8 cellular contexts compared by ENCODE assay signal in genomic region chr1:171226757-171227370, GRCh38. TPM values are rescaled to one million over a fixed set of nuclear protein-coding genes. Genes with fewer than 3 reads are reported as not detected.
A peak's percentile ranks its signal among the peaks of the same experiment; 100 is the strongest.
DNase-seq lines count a peak whose midpoint lies in the region; FAIRE-seq and TF ChIP-seq lines count a peak whose summit lies in the region.

No MANE protein-coding gene starts in this region.

- TF ChIP-seq CTCF in 22Rv1 (IDR thresholded peaks at IDR 0.05) = peak; percentile 95
- peak; percentile 93 for TF ChIP-seq CTCF in OCI-LY7 (conservative IDR thresholded peaks at IDR 0.05; ENCODE audit: low read length)
- TF ChIP-seq CTCF in bronchial epithelial cell (IDR thresholded peaks at IDR 0.05; ENCODE audit: insufficient read depth, low read length, severe bottlenecking) = peak; percentile 73

- H3K4me1 ChIP-seq in OCI-LY7 (ENCODE audit: insufficient read depth, low read length, poor library complexity, severe bottlenecking) = peaks cover 7% of the 10 kb centered on the region

- no peaks in the 10 kb centered on the region for H3K9me2 ChIP-seq in OCI-LY7 (ENCODE audit: insufficient read depth, low read length)

- BruUV-seq in OCI-LY7 (replicated peaks; lab: Mats Ljungman, UMichigan) = no TSS peak

- intact Hi-C loops in OCI-LY7 (cut with micrococcal nuclease; ENCODE audit: unreplicated experiment) = loop anchor here (5.0 to 10.0 kb wide), 4 partner anchors 85 to 542 kb away; partner anchors contain the start of gene FMO4

- no peaks in the 10 kb centered on the region for H3K27me3 ChIP-seq in H7 (ENCODE audit: control insufficient read depth, insufficient read depth, low read length)
- no peaks in the 10 kb centered on the region for H3K27me3 ChIP-seq in bronchial epithelial cell (ENCODE audit: control insufficient read depth, insufficient read depth, low read length)

- H3K9me3 ChIP-seq in OCI-LY7 (ENCODE audit: low read length) = no peaks in the 10 kb centered on the region

- H3K4me2 ChIP-seq in OCI-LY7 (ENCODE audit: low read length) = no peak overlapping the region

- POLR2A ChIA-PET in OCI-LY7 (lab: Charles Lee) = interaction anchor here (0.6 to 1.7 kb wide), 6 partner anchors 11 to 147 kb away, joined by 3 to 6 read pairs (median 3); no protein-coding TSS in a partner anchor

- no peaks in the 10 kb centered on the region for H4K20me1 ChIP-seq in OCI-LY7 (ENCODE audit: insufficient read depth, low read length)

- no peak overlapping the region for H3K4me3 ChIP-seq in H7 (ENCODE audit: insufficient read depth, low read depth, low read length)
- H3K4me3 ChIP-seq in OCI-LY7 (ENCODE audit: low read depth, low read length, poor library complexity, severe bottlenecking) = no peak overlapping the region
- H3K4me3 ChIP-seq in bronchial epithelial cell (ENCODE audit: low read depth, low read length) = no peak overlapping the region

- H3K27ac ChIP-seq in 22Rv1 (no peak overlapping the region), OCI-LY7 (ENCODE audit: low read depth, low read length, poor library complexity, severe bottlenecking) (no peak overlapping the region)

- no peaks in the 10 kb centered on the region for H3K36me3 ChIP-seq in H7 (replicated peaks; ENCODE audit: control insufficient read depth, insufficient read depth, low read length)
- no peaks in the 10 kb centered on the region for H3K36me3 ChIP-seq in OCI-LY7 (ENCODE audit: insufficient read depth, low read length)
- no peaks in the 10 kb centered on the region for H3K36me3 ChIP-seq in bronchial epithelial cell (ENCODE audit: control insufficient read depth, insufficient read depth, low read length)

- no peak for FAIRE-seq in bronchial epithelial cell (lab: Jason Lieb, UNC)

- H3K79me2 ChIP-seq in OCI-LY7 (ENCODE audit: insufficient read depth, low read depth, low read length) = no peaks in the 10 kb centered on the region

- peak; percentile 69 for DNase-seq in GM03348 (ENCODE audit: low spot score)
- peak; percentile 66 for DNase-seq in H7
- DNase-seq in LHCN-M2 (ENCODE audit: low read depth) = peak; percentile 56
- DNase-seq in OCI-LY7 (ENCODE audit: low spot score) = peak; percentile 73
- peak; percentile 70 for DNase-seq in bronchial epithelial cell (ENCODE audit: low read depth)
- DNase-seq in kidney tubule cell (ENCODE audit: low spot score) = peak; percentile 73
- DNase-seq in ureter (ENCODE audit: low spot score) = peak; percentile 63

- CTCF ChIA-PET in OCI-LY7 (lab: Charles Lee; ENCODE audit: unreplicated experiment) = interaction anchor here (0.7 to 1.2 kb wide), 2 partner anchors 87 to 142 kb away, joined by 3 to 9 read pairs; partner anchors contain the start of gene FMO4

- no peak overlapping the region for H2AFZ ChIP-seq in OCI-LY7 (ENCODE audit: low read length)

RNA-seq across cellular contexts. Expression of gene FMO1, which starts 21.4 kb away (rescaled TPM):
- total RNA-seq in H7 (2014; rRNA removed; shearing (Covaris generic)) = not detected in 2 replicates
- total RNA-seq in LHCN-M2 (2014; rRNA removed) (not detected in 2 replicates), OCI-LY7 (2022) (0.34 and 0.98 TPM in 2 replicates), bronchial epithelial cell (not detected in 2 replicates), ureter (0.18 TPM)
- not detected for polyA plus RNA-seq in LHCN-M2 (2012)
- total RNA-seq in OCI-LY7 (2014; rRNA removed; shearing (Covaris generic)) = 0.38 and 1.2 TPM in 2 replicates

RNA-seq across cellular contexts. Expression of gene FMO2, which starts 41.8 kb away (rescaled TPM):
- total RNA-seq in H7 (2014; rRNA removed; shearing (Covaris generic)) = 0.03 TPM in 1 of 2 replicates, not detected in the other
- total RNA-seq in LHCN-M2 (2014; rRNA removed) (not detected in 2 replicates), OCI-LY7 (2022) (not detected in 2 replicates), bronchial epithelial cell (not detected in 2 replicates), ureter (6.7 TPM)
- not detected for polyA plus RNA-seq in LHCN-M2 (2012)
- not detected in 2 replicates for total RNA-seq in OCI-LY7 (2014; rRNA removed; shearing (Covaris generic))
